ENCODE assay signal across 20 cellular contexts in genomic region chr7:153109561-153109960, GRCh38.
"Had no signal": no experiment of that assay in that cellular context is flagged by ENCODE, and none has a peak within 500 bp of the region (broad histone marks: within the 10 kb centered on the region; RNA-seq: fewer than 3 reads in every experiment).

No MANE protein-coding gene starts in this region.

- DNase-seq: stimulated activated CD4-positive, alpha-beta T cell treated with anti-CD3 and anti-CD28 coated beads, Interleukin-2, amount 100 ng/mL, for 48 hours; stimulated activated CD4-positive, alpha-beta T cell treated with anti-CD3 and anti-CD28 coated beads, Interleukin-4, amount 100 ng/mL, for 1 hour; stimulated activated CD4-positive, alpha-beta T cell treated with anti-CD3 and anti-CD28 coated beads, Interleukin-4, amount 100 ng/mL, for 24 hours; stimulated activated CD4-positive, alpha-beta T cell treated with anti-CD3 and anti-CD28 coated beads, Interleukin-4, amount 100 ng/mL, for 4 hours; stimulated activated CD8-positive, alpha-beta memory T cell treated with anti-CD3 and anti-CD28 coated beads, Interleukin-4, amount 100 ng/mL, for 48 hours; stimulated activated naive B cell treated with anti-CD40 and anti-IgM and Interleukin-4, amounts not matched to agents 10 μg/mL and 1 μg/mL and 100 μg/mL, for 72 hours; stimulated activated naive CD4-positive, alpha-beta T cell; stimulated activated naive CD4-positive, alpha-beta T cell treated with Interleukin-2 at 50 U/mL for 16 hours; stimulated activated naive CD8-positive, alpha-beta T cell treated with anti-CD3 and anti-CD28 coated beads, Interleukin-15, amount 100 ng/mL, for 72 hours; stimulated activated naive CD8-positive, alpha-beta T cell treated with anti-CD3 and anti-CD28 coated beads, Interleukin-15, Interleukin-2, amounts not matched to agents 100 U/mL and 50 U/mL, for 24 hours; stomach; substantia nigra; testis; thyroid gland; tibial artery; transverse colon; trophoblast cell; upper lobe of left lung; upper lobe of right lung; uterus had no signal
